ENCODE assay signal across 1 cellular context in the genomic region with DNA sequence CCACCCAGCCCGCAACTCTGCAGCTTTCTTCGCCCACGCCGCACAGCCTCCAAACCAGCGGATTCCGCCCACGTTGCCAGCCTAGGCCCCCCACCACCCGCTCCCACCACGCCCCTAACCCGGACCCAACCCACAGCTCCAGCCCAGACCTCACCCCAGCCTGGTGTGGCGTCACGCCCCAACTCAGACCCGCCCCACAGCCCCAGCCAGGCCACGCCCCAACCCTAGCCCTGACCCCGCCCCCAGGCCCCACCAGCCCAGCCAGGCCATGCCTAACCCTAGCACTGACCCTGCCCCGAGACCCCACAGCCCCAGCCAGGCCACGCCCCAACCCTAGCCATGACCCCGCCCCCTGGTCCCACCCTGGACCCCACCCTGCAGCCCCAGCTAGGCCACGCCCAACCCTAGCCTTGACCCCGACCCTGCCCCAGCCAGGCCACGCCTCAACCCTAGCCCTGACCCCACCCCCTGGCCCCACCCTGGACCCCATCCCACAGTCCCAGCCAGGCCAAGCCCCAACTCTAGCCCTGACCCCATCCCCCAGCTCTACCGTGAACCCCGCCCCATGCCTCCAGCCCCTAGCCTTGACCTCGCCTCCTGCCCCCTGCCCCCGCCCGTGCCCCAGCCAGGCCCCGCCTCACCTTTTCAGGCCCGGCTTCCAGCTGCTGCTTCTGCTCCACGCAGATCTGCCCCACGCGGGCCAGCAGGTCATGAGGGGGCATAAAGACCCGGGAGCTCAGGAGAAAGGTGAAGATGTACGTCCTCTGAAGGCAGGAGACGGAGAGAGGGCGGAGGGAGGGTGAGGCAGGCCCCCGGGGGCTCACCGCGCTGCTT.
TF ChIP-seq lines count a peak whose summit lies in the region.

No MANE protein-coding gene starts in this region.

TF ChIP-seq in SK-N-SH treated with all-trans-retinoic acid at 6 μM for 48 hours, 23 proteins besides CTCF, POLR2A, EP300 and RAD21 (continued from another document):
- no peak for TF ChIP-seq ZNF565 (CRISPR knock-in tag; conservative IDR thresholded peaks at IDR 0.05; ENCODE audit: low read depth)
- TF ChIP-seq RARB (CRISPR knock-in tag; IDR thresholded peaks at IDR 0.05), result no peak
- no peak for TF ChIP-seq ZFP30 (CRISPR knock-in tag; IDR thresholded peaks at IDR 0.05)
- TF ChIP-seq, protein P1, sequence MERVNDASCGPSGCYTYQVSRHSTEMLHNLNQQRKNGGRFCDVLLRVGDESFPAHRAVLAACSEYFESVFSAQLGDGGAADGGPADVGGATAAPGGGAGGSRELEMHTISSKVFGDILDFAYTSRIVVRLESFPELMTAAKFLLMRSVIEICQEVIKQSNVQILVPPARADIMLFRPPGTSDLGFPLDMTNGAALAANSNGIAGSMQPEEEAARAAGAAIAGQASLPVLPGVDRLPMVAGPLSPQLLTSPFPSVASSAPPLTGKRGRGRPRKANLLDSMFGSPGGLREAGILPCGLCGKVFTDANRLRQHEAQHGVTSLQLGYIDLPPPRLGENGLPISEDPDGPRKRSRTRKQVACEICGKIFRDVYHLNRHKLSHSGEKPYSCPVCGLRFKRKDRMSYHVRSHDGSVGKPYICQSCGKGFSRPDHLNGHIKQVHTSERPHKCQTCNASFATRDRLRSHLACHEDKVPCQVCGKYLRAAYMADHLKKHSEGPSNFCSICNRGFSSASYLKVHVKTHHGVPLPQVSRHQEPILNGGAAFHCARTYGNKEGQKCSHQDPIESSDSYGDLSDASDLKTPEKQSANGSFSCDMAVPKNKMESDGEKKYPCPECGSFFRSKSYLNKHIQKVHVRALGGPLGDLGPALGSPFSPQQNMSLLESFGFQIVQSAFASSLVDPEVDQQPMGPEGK (CRISPR knock-in tag; IDR thresholded peaks at IDR 0.05; ENCODE audit: borderline replicate concordance), result no peak
- TF ChIP-seq CSDC2 (CRISPR knock-in tag; IDR thresholded peaks at IDR 0.05), result no peak
- no peak for TF ChIP-seq ZNF8 (CRISPR knock-in tag; IDR thresholded peaks at IDR 0.05)
- TF ChIP-seq TOX (CRISPR knock-in tag; IDR thresholded peaks at IDR 0.05; ENCODE audit: borderline replicate concordance), result no peak
- TF ChIP-seq PPARA (CRISPR knock-in tag; IDR thresholded peaks at IDR 0.05; ENCODE audit: borderline replicate concordance), result no peak
- TF ChIP-seq TCF4 (CRISPR knock-in tag; IDR thresholded peaks at IDR 0.05; ENCODE audit: borderline replicate concordance), result no peak
